1 cellular context compared by ENCODE assay signal in genomic region chr17:39997543-39997942, GRCh38.
TF ChIP-seq lines count a peak whose summit lies in the region.

No MANE protein-coding gene starts in this region.

TF ChIP-seq in K562, 482 proteins besides CTCF, POLR2A, EP300 and RAD21:
- TF ChIP-seq, protein P1, sequence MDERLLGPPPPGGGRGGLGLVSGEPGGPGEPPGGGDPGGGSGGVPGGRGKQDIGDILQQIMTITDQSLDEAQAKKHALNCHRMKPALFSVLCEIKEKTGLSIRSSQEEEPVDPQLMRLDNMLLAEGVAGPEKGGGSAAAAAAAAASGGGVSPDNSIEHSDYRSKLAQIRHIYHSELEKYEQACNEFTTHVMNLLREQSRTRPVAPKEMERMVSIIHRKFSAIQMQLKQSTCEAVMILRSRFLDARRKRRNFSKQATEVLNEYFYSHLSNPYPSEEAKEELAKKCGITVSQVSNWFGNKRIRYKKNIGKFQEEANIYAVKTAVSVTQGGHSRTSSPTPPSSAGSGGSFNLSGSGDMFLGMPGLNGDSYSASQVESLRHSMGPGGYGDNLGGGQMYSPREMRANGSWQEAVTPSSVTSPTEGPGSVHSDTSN (CRISPR knock-in tag; IDR thresholded peaks at IDR 0.05; ENCODE audit: low read depth), result no peak
- TF ChIP-seq, protein P1 (tag; conservative IDR thresholded peaks at IDR 0.05; ENCODE audit: low read depth), result no peak
- 0 out of 2 replicates have a peak, but pooled peaks have one; percentile 38 for TF ChIP-seq POLR2G (IDR thresholded peaks at IDR 0.05; ENCODE audit: low read depth, low read length)
- TF ChIP-seq ARID2 (IDR thresholded peaks at IDR 0.05), result no peak
- TF ChIP-seq HSF4 (CRISPR knock-in tag; IDR thresholded peaks at IDR 0.05; ENCODE audit: borderline replicate concordance), result no peak
- TF ChIP-seq, protein P2, sequence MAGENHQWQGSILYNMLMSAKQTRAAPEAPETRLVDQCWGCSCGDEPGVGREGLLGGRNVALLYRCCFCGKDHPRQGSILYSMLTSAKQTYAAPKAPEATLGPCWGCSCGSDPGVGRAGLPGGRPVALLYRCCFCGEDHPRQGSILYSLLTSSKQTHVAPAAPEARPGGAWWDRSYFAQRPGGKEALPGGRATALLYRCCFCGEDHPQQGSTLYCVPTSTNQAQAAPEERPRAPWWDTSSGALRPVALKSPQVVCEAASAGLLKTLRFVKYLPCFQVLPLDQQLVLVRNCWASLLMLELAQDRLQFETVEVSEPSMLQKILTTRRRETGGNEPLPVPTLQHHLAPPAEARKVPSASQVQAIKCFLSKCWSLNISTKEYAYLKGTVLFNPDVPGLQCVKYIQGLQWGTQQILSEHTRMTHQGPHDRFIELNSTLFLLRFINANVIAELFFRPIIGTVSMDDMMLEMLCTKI (IDR thresholded peaks at IDR 0.05; ENCODE audit: partially characterized antibody), result no peak
- TF ChIP-seq, protein P3, sequence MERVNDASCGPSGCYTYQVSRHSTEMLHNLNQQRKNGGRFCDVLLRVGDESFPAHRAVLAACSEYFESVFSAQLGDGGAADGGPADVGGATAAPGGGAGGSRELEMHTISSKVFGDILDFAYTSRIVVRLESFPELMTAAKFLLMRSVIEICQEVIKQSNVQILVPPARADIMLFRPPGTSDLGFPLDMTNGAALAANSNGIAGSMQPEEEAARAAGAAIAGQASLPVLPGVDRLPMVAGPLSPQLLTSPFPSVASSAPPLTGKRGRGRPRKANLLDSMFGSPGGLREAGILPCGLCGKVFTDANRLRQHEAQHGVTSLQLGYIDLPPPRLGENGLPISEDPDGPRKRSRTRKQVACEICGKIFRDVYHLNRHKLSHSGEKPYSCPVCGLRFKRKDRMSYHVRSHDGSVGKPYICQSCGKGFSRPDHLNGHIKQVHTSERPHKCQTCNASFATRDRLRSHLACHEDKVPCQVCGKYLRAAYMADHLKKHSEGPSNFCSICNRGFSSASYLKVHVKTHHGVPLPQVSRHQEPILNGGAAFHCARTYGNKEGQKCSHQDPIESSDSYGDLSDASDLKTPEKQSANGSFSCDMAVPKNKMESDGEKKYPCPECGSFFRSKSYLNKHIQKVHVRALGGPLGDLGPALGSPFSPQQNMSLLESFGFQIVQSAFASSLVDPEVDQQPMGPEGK (CRISPR knock-in tag; IDR thresholded peaks at IDR 0.05; ENCODE audit: borderline replicate concordance), result no peak
